In genomic region chr2:157837851-157838441, GRCh38 we compare ENCODE assay signal across 8 cellular contexts. TPM values are rescaled to one million over a fixed set of nuclear protein-coding genes. Genes with fewer than 3 reads are reported as not detected.
DNase-seq lines count a peak whose midpoint lies in the region; ATAC-seq and TF ChIP-seq lines count a peak whose summit lies in the region.

No MANE protein-coding gene starts in this region.

- no peaks in the 10 kb centered on the region for H3K9me2 ChIP-seq in MM.1S (replicated peaks; ENCODE audit: insufficient read depth, low read length)

- H3K27ac ChIP-seq in dorsolateral prefrontal cortex = peak overlapping the region in 31 of 59 donors; percentile 0 to 73 (median 32)
- H3K27ac ChIP-seq in muscle layer of colon (ENCODE audit: low read depth, low read length) = peak overlapping the region; percentile 70
- no peak overlapping the region for H3K27ac ChIP-seq in MM.1S (ENCODE audit: low read length)

- no peaks in the 10 kb centered on the region for H3K79me2 ChIP-seq in MM.1S (ENCODE audit: low read length)

- H3K36me3 ChIP-seq in muscle layer of colon (ENCODE audit: insufficient read depth, low read length) (no peaks in the 10 kb centered on the region), MM.1S (replicated peaks; ENCODE audit: insufficient read depth, low read length) (no peaks in the 10 kb centered on the region)

- ATAC-seq in HG02623 (IDR thresholded peaks at IDR 0.05; ENCODE audit: unreplicated experiment) = no peak

- H3K9ac ChIP-seq in muscle layer of colon (ENCODE audit: low read length) = peak overlapping the region; percentile 46
- H3K9ac ChIP-seq in MM.1S (ENCODE audit: low read length) = no peak overlapping the region

- H3K4me3 ChIP-seq in dorsolateral prefrontal cortex = peak overlapping the region; percentile 0 to 65 (median 41)
- H3K4me3 ChIP-seq in muscle layer of colon (ENCODE audit: low read depth in 1 of 2, low read length in 2 of 2) = peak overlapping the region; percentile 7 to 54
- H3K4me3 ChIP-seq in MM.1S (ENCODE audit: low read length) = no peak overlapping the region

- peak in 2 of 56 donors; percentile 5 to 7 for TF ChIP-seq CTCF in dorsolateral prefrontal cortex (IDR thresholded peaks at IDR 0.05 in 54 of 56, conservative IDR thresholded peaks at IDR 0.05 in 2 of 56; ENCODE audit: low read depth in 1 of 56, partially characterized antibody in 56 of 56)
- TF ChIP-seq CTCF in MM.1S (IDR thresholded peaks at IDR 0.05; ENCODE audit: low read length) = no peak

- H3K27me3 ChIP-seq in dorsolateral prefrontal cortex = no peaks in the 10 kb centered on the region
- H3K27me3 ChIP-seq in muscle layer of colon (ENCODE audit: control insufficient read depth in 1 of 2, insufficient read depth in 2 of 2, low read length in 2 of 2) = no peaks in the 10 kb centered on the region
- no peaks in the 10 kb centered on the region for H3K27me3 ChIP-seq in MM.1S (replicated peaks; ENCODE audit: insufficient read depth, low read length)

- H3K9me3 ChIP-seq in muscle layer of colon (ENCODE audit: low read length) (no peaks in the 10 kb centered on the region), MM.1S (replicated peaks; ENCODE audit: insufficient read depth, low read length) (no peaks in the 10 kb centered on the region)

- no peak overlapping the region for H3K4me2 ChIP-seq in MM.1S (ENCODE audit: low read depth, low read length)

- no peaks in the 10 kb centered on the region for H4K20me1 ChIP-seq in MM.1S (ENCODE audit: insufficient read depth, low read length)

- no peak overlapping the region for H2AFZ ChIP-seq in MM.1S (ENCODE audit: low read length)

- DNase-seq in DMS79 (lab: John Stamatoyannopoulos, UW) (peak; percentile 89), NCI-H345 (lab: John Stamatoyannopoulos, UW) (peak; percentile 56), dorsolateral prefrontal cortex (peak in 9 of 10 donors; percentile 23 to 70 (median 51)), MM.1S (no peak)
- no peak for DNase-seq in activated CD4-positive, CD25-positive, alpha-beta regulatory T cell (lab: John Stamatoyannopoulos, UW)
- no peak for DNase-seq in central memory CD4-positive, alpha-beta T cell

- no peaks in the 10 kb centered on the region for H3F3A ChIP-seq in MM.1S (ENCODE audit: insufficient read depth, low read length)

- H3K4me1 ChIP-seq in muscle layer of colon (ENCODE audit: insufficient read depth, low read length) = peaks cover 67% of the 10 kb centered on the region
- no peaks in the 10 kb centered on the region for H3K4me1 ChIP-seq in MM.1S (ENCODE audit: low read length)

- intact Hi-C loops in dorsolateral prefrontal cortex (cut with DNase I) = loop anchor here in 1 of 2 donors (2.0 to 5.0 kb wide), 2 partner anchors 39 to 56 kb away; partner anchors contain the start of gene ACVR1

RNA-seq across cellular contexts. Expression of gene ACVR1, which starts 38.2 kb away (rescaled TPM):
- total RNA-seq in dorsolateral prefrontal cortex = 10 to 100 TPM; 12.1 to 49.9 (median 22.3) TPM

Comparison
In these comparisons a context has a peak if more than half of its experiments do, and no peak if none do; other contexts are left out.
1. DNase-seq: peak in DMS79 (single experiment), NCI-H345 (single experiment) and dorsolateral prefrontal cortex (9 of 10); none in MM.1S (single experiment), activated CD4-positive, CD25-positive, alpha-beta regulatory T cell (0 of 4) and central memory CD4-positive, alpha-beta T cell (single experiment).